ENCODE assay signal across 1 cellular context in the genomic region with DNA sequence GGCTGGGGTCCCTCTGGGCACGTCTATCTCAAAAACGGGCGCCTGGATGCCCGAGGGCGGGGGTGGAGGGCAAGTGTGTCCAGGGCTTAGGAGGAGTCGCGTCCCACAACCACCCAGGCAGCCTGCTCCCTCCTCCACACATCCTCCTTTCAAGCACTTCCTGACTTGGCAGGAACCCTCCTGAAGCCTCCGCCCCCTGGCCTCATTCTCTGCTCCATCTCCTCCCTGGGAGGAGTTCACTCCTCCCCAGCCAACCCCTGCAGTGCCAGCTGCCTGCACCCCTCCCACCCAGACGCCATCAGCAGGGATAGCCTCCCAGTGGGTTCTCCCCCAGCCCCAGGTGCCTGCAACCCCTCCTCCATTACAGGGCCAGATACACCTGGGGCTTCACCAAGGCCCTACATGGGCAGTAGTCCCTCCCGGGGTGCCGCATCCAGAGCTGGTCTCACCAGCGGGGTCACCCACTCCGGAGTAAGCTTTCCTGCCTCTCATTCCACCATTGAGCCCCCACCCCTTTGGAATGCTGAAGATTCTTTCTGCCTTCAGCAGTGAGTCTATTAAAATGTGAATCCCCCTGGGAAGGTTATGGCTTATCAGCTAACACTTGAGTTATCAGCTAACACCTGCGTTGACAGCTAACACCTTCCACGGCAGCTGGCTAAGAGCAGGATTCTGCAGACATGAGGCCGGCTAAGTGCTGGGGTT.
TF ChIP-seq lines count a peak whose summit lies in the region.

No MANE protein-coding gene starts in this region.

TF ChIP-seq in GM23338, 12 proteins besides CTCF, POLR2A, EP300 and RAD21 (continued from another document):
- TF ChIP-seq, protein P1, sequence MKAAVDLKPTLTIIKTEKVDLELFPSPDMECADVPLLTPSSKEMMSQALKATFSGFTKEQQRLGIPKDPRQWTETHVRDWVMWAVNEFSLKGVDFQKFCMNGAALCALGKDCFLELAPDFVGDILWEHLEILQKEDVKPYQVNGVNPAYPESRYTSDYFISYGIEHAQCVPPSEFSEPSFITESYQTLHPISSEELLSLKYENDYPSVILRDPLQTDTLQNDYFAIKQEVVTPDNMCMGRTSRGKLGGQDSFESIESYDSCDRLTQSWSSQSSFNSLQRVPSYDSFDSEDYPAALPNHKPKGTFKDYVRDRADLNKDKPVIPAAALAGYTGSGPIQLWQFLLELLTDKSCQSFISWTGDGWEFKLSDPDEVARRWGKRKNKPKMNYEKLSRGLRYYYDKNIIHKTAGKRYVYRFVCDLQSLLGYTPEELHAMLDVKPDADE (IDR thresholded peaks at IDR 0.05) = no peak
- TF ChIP-seq, protein P2, sequence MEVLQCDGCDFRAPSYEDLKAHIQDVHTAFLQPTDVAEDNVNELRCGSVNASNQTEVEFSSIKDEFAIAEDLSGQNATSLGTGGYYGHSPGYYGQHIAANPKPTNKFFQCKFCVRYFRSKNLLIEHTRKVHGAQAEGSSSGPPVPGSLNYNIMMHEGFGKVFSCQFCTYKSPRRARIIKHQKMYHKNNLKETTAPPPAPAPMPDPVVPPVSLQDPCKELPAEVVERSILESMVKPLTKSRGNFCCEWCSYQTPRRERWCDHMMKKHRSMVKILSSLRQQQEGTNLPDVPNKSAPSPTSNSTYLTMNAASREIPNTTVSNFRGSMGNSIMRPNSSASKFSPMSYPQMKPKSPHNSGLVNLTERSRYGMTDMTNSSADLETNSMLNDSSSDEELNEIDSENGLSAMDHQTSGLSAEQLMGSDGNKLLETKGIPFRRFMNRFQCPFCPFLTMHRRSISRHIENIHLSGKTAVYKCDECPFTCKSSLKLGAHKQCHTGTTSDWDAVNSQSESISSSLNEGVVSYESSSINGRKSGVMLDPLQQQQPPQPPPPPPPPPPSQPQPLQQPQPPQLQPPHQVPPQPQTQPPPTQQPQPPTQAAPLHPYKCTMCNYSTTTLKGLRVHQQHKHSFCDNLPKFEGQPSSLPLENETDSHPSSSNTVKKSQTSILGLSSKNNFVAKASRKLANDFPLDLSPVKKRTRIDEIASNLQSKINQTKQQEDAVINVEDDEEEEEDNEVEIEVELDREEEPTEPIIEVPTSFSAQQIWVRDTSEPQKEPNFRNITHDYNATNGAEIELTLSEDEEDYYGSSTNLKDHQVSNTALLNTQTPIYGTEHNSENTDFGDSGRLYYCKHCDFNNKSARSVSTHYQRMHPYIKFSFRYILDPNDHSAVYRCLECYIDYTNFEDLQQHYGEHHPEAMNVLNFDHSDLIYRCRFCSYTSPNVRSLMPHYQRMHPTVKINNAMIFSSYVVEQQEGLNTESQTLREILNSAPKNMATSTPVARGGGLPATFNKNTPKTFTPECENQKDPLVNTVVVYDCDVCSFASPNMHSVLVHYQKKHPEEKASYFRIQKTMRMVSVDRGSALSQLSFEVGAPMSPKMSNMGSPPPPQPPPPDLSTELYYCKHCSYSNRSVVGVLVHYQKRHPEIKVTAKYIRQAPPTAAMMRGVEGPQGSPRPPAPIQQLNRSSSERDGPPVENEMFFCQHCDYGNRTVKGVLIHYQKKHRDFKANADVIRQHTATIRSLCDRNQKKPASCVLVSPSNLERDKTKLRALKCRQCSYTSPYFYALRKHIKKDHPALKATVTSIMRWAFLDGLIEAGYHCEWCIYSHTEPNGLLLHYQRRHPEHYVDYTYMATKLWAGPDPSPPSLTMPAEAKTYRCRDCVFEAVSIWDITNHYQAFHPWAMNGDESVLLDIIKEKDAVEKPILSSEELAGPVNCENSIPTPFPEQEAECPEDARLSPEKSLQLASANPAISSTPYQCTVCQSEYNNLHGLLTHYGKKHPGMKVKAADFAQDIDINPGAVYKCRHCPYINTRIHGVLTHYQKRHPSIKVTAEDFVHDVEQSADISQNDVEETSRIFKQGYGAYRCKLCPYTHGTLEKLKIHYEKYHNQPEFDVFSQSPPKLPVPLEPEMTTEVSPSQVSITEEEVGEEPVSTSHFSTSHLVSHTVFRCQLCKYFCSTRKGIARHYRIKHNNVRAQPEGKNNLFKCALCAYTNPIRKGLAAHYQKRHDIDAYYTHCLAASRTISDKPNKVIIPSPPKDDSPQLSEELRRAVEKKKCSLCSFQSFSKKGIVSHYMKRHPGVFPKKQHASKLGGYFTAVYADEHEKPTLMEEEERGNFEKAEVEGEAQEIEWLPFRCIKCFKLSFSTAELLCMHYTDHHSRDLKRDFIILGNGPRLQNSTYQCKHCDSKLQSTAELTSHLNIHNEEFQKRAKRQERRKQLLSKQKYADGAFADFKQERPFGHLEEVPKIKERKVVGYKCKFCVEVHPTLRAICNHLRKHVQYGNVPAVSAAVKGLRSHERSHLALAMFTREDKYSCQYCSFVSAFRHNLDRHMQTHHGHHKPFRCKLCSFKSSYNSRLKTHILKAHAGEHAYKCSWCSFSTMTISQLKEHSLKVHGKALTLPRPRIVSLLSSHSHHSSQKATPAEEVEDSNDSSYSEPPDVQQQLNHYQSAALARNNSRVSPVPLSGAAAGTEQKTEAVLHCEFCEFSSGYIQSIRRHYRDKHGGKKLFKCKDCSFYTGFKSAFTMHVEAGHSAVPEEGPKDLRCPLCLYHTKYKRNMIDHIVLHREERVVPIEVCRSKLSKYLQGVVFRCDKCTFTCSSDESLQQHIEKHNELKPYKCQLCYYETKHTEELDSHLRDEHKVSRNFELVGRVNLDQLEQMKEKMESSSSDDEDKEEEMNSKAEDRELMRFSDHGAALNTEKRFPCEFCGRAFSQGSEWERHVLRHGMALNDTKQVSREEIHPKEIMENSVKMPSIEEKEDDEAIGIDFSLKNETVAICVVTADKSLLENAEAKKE (CRISPR knock-in tag; IDR thresholded peaks at IDR 0.05) = no peak
- TF ChIP-seq EZH2phosphoT487 (IDR thresholded peaks at IDR 0.05; ENCODE audit: unreplicated experiment) = no peak
- TF ChIP-seq ZNF114 (CRISPR knock-in tag; IDR thresholded peaks at IDR 0.05) = no peak
- no peak for TF ChIP-seq EZH2 (IDR thresholded peaks at IDR 0.05; ENCODE audit: low read depth, unreplicated experiment)
- TF ChIP-seq POLR2AphosphoS5 (IDR thresholded peaks at IDR 0.05; ENCODE audit: low read depth) = no peak
- TF ChIP-seq ZNF331 (CRISPR knock-in tag; IDR thresholded peaks at IDR 0.05; ENCODE audit: low read depth) = no peak
